ENCODE assay signal across 23 cellular contexts in the genomic region with DNA sequence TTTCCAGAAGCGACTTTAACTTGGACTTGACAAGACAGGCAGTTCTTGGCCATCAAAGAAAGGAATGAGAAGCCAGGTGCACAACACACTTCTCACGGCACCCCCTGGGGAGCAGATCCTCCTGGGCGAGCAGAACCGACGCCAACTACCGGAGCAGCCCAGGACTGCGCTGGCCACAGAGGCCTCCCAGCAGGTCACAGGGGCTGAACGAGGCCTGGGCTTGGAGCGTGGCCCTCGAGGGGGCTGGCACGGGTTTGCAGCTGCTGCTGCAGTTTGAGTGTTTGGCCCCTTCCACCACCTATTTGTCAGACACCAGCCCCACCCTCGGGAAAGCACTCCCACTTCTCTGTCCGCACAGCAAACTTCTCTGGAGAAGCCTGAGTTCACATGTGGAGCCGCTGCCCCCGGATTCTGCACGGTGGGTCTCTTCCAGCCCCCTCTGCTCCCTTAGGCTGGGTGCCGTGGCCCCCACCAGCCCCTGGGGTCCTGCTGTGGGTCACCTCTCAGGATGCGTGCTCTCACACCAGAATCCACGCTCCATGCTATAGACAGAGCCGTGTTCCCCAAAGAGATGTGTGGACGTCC.
"Had no signal": no experiment of that assay in that cellular context is flagged by ENCODE, and none has a peak within 500 bp of the region (broad histone marks: within the 10 kb centered on the region; RNA-seq: fewer than 3 reads in every experiment).

No MANE protein-coding gene starts in this region.

- ATAC-seq: activated CD4-positive, alpha-beta T cell treated with anti-CD3 and anti-CD28 coated beads for 36 hours; body of pancreas; foreskin keratinocyte; left colon; psoas muscle; right cardiac atrium; WTC11 had no signal

- H3K4me1 ChIP-seq: body of pancreas, colonic mucosa, foreskin keratinocyte, psoas muscle, stomach, testis had no signal

- H3K4me3 ChIP-seq: body of pancreas, colonic mucosa, hepatocyte, lung, psoas muscle, skin epidermis, stomach, testis had no signal

- H3K9me3 ChIP-seq: body of pancreas, colonic mucosa, psoas muscle, stomach, testis had no signal

- H3K36me3 ChIP-seq: colonic mucosa, stomach had no signal

- FAIRE-seq: islet of Langerhans had no signal

- H3K27ac ChIP-seq: body of pancreas, colonic mucosa, epithelial cell of prostate, foreskin keratinocyte, hepatocyte, psoas muscle, skin epidermis, stomach, testis had no signal

- DNase-seq: activated CD4-positive, alpha-beta memory T cell treated with anti-CD3 and anti-CD28 coated beads for 36 hours; activated CD4-positive, alpha-beta T cell treated with anti-CD3 and anti-CD28 coated beads for 36 hours; activated naive CD4-positive, alpha-beta T cell; activated naive CD8-positive, alpha-beta T cell treated with anti-CD3 and anti-CD28 coated beads for 36 hours; activated T-cell treated with anti-CD3 and anti-CD28 coated beads for 4 hours; amniotic stem cell; body of pancreas; colonic mucosa; endodermal cell; foreskin keratinocyte; left colon; right cardiac atrium; stimulated activated CD4-positive, alpha-beta T cell treated with anti-CD3 and anti-CD28 coated beads, Interleukin-15, amount 100 ng/mL, for 24 hours; stimulated activated CD4-positive, alpha-beta T cell treated with anti-CD3 and anti-CD28 coated beads, Interleukin-2, amount 100 ng/mL, for 48 hours; stomach; testis had no signal

- H3K27me3 ChIP-seq: body of pancreas, colonic mucosa, foreskin keratinocyte, hepatocyte, testis had no signal
